Comparison of ENCODE assay signal across 24 cellular contexts in genomic region chr2:10235909-10236550, GRCh38.
A peak's percentile ranks its signal among the peaks of the same experiment; 100 is the strongest.
DNase-seq lines count a peak whose midpoint lies in the region; ATAC-seq and TF ChIP-seq lines count a peak whose summit lies in the region.
"Had no signal": no experiment of that assay in that cellular context is flagged by ENCODE, and none has a peak within 500 bp of the region (broad histone marks: within the 10 kb centered on the region; RNA-seq: fewer than 3 reads in every experiment).

No MANE protein-coding gene starts in this region.

- intact Hi-C loops in IMR-90 (cut with micrococcal nuclease): no loop called here
- intact Hi-C loops in sigmoid colon (cut with DNase I): no loop called here

- WGBS in IMR-90 (ENCODE audit: extremely low coverage in 2 of 2, insufficient read length in 1 of 2), 2 experiments: 96% methylated on average over 4 of the region's 11 CpGs; no CpG with 5 or more reads in 1 of the 2 experiments
- WGBS in endodermal cell (ENCODE audit: insufficient coverage in 1 of 2, insufficient read length in 1 of 2), 2 experiments: 90 to 91% methylated on average over 6 to 11 of the region's 11 CpGs
- 67 to 82% methylated on average over 11 of the region's 11 CpGs for WGBS in sigmoid colon, 2 donors

- H3K23ac ChIP-seq in IMR-90 (ENCODE audit: low read depth, low read length): no peak overlapping the region

- H3K36me3 Mint-ChIP-seq in endodermal cell (ENCODE audit: low read depth): no peaks in the 10 kb centered on the region
- H3K36me3 Mint-ChIP-seq in natural killer cell treated with Interleukin-12 subunit alpha and Interleukin-12 subunit beta and Interleukin-15 and Interleukin-18, amount 100 ng/mL, for 72 hours: peaks cover 10% of the 10 kb centered on the region

- no peak for TF ChIP-seq RAD21 in IMR-90 (IDR thresholded peaks at IDR 0.05; ENCODE audit: low read length)

- no peak overlapping the region for H3K14ac ChIP-seq in IMR-90 (replicated peaks; ENCODE audit: low read depth, low read length)

- no peak overlapping the region for H4K91ac ChIP-seq in IMR-90 (ENCODE audit: insufficient read depth, low read depth, low read length)

- H3K9ac ChIP-seq in IMR-90 (ENCODE audit: low read depth, low read length) (no peak overlapping the region), endodermal cell (ENCODE audit: extremely low read depth, low read length, poor library complexity, severe bottlenecking) (no peak overlapping the region)
- H3K9ac ChIP-seq: BLaER1 had no signal

- no peaks in the 10 kb centered on the region for H3K9me3 Mint-ChIP-seq in endodermal cell
- H3K9me3 Mint-ChIP-seq in natural killer cell treated with Interleukin-12 subunit alpha and Interleukin-12 subunit beta and Interleukin-15 and Interleukin-18, amount 100 ng/mL, for 72 hours: peaks cover 9% of the 10 kb centered on the region
- H3K9me3 Mint-ChIP-seq: CD4-positive, alpha-beta T cell had no signal

- no peak overlapping the region for H3K4me3 ChIP-seq in IMR-90 (ENCODE audit: insufficient read depth, low read depth, low read length)
- no peak overlapping the region for H3K4me3 ChIP-seq in endodermal cell (ENCODE audit: low read length)
- H3K4me3 ChIP-seq in sigmoid colon: no peak overlapping the region
- H3K4me3 ChIP-seq: BLaER1, PC-9, SJSA1 had no signal

- H4K8ac ChIP-seq in IMR-90 (ENCODE audit: low read depth in 2 of 2, low read length in 2 of 2): no peak overlapping the region

- H3K27me3 ChIP-seq in IMR-90 (ENCODE audit: control insufficient read depth, insufficient read depth, low read length) (peaks cover 32% of the 10 kb centered on the region), endodermal cell (ENCODE audit: control insufficient read depth, insufficient read depth, low read length, poor library complexity, severe bottlenecking) (no peaks in the 10 kb centered on the region), sigmoid colon (no peaks in the 10 kb centered on the region)
- H3K27me3 ChIP-seq: BLaER1, SJSA1 had no signal

- ATAC-seq in IMR-90 (ENCODE audit: low read depth) (no peak), GM21619 (IDR thresholded peaks at IDR 0.05; ENCODE audit: unreplicated experiment) (no peak), GM21447 (IDR thresholded peaks at IDR 0.05; ENCODE audit: unreplicated experiment) (no peak)
- ATAC-seq in natural killer cell treated with Interleukin-12 subunit alpha and Interleukin-12 subunit beta and Interleukin-15 and Interleukin-18, amount 100 ng/mL, for 72 hours: no peak

- no peak for TF ChIP-seq EP300 in sigmoid colon (IDR thresholded peaks at IDR 0.05)

- CTCF ChIA-PET in IMR-90 (lab: Yijun Ruan, JAX): no interaction called here

- H3K27ac Mint-ChIP-seq in endodermal cell: no peak overlapping the region
- H3K27ac Mint-ChIP-seq in natural killer cell treated with Interleukin-12 subunit alpha and Interleukin-12 subunit beta and Interleukin-15 and Interleukin-18, amount 100 ng/mL, for 72 hours: no peak overlapping the region
- H3K27ac Mint-ChIP-seq: CD4-positive, alpha-beta T cell had no signal

- peak overlapping the region; percentile 31 for H2AK9ac ChIP-seq in IMR-90 (replicated peaks; ENCODE audit: low read depth, low read length, poor library complexity)

- H3K4me1 ChIP-seq in IMR-90 (ENCODE audit: control insufficient read depth, insufficient read depth, low read length): no peaks in the 10 kb centered on the region
- H3K4me1 ChIP-seq in endodermal cell (ENCODE audit: control insufficient read depth, insufficient read depth, low read length): no peaks in the 10 kb centered on the region
- no peaks in the 10 kb centered on the region for H3K4me1 ChIP-seq in sigmoid colon
- H3K4me1 ChIP-seq: SJSA1 had no signal

- no peak overlapping the region for H2AK5ac ChIP-seq in IMR-90 (ENCODE audit: low read depth, low read length)

- in situ Hi-C loops in IMR-90 (cut with MboI; ENCODE audit: low sequenced_read_pairs): no loop called here

- H3K4me2 ChIP-seq in IMR-90 (ENCODE audit: low read depth, low read length): no peak overlapping the region
- H3K4me2 ChIP-seq: BLaER1, PC-9 had no signal

- no peak overlapping the region for H2BK20ac ChIP-seq in IMR-90 (ENCODE audit: low read depth, low read length)

- H2BK15ac ChIP-seq in IMR-90 (ENCODE audit: low read depth, low read length): no peak overlapping the region

- BruUV-seq in IMR-90 (replicated peaks; lab: Mats Ljungman, UMichigan): no TSS peak

- no peak overlapping the region for H3K4ac ChIP-seq in IMR-90 (ENCODE audit: low read depth, low read length)

- no peak overlapping the region for H4K5ac ChIP-seq in IMR-90 (ENCODE audit: low read depth, low read length)

- H4K20me1 ChIP-seq in IMR-90 (ENCODE audit: insufficient read depth, low read length): no peaks in the 10 kb centered on the region
- H4K20me1 ChIP-seq: BLaER1 had no signal

- no peaks in the 10 kb centered on the region for H3K79me1 ChIP-seq in IMR-90 (ENCODE audit: low read depth in 1 of 2, low read length in 2 of 2)

- peaks cover 9% of the 10 kb centered on the region; the same call in 1 of the 2 replicates for H3K9me1 ChIP-seq in IMR-90 (ENCODE audit: insufficient read depth, low read length)

- H3K36me3 ChIP-seq in IMR-90 (ENCODE audit: control insufficient read depth, insufficient read depth, low read length): no peaks in the 10 kb centered on the region
- H3K36me3 ChIP-seq in endodermal cell (ENCODE audit: control insufficient read depth, insufficient read depth, low read length): no peaks in the 10 kb centered on the region
- H3K36me3 ChIP-seq in sigmoid colon: no peaks in the 10 kb centered on the region
- H3K36me3 ChIP-seq: BLaER1, SJSA1 had no signal

- dilution Hi-C loops in IMR-90 (cut with HindIII; ENCODE audit: low sequenced_read_pairs, unreplicated experiment): no loop called here

- no peak for DNase-seq in IMR-90
- peak; percentile 25 for DNase-seq in endodermal cell
- peak; percentile 15 for DNase-seq in natural killer cell treated with Interleukin-12 subunit alpha and Interleukin-12 subunit beta and Interleukin-15 and Interleukin-18, amount 100 ng/mL, for 72 hours (ENCODE audit: low spot score)
- DNase-seq in sigmoid colon: peak; percentile 40
- DNase-seq in middle frontal gyrus (ENCODE audit: extremely low spot score, low spot score): no peak
- DNase-seq in GM10266 (ENCODE audit: extremely low spot score): no peak
- DNase-seq: CD4-positive, alpha-beta T cell; COR-L47; DMS53; Karpas-422; NCI-H1092 treated with DMSO at 0.1 percent for 48 hours; NCI-H1436; NCI-H1930; NCI-H2107; NCI-H446 treated with DMSO at 0.1 percent for 48 hours; NCI-H526; NCI-H82; NK-92 treated with Interleukin-12 subunit alpha and Interleukin-12 subunit beta, amount 100 ng/mL, for 24 hours; PC-9 had no signal

- no peaks in the 10 kb centered on the region for H3K9me3 ChIP-seq in IMR-90 (ENCODE audit: control insufficient read depth, insufficient read depth, low read length)
- no peaks in the 10 kb centered on the region for H3K9me3 ChIP-seq in endodermal cell (ENCODE audit: control insufficient read depth, low read length)
- no peaks in the 10 kb centered on the region for H3K9me3 ChIP-seq in sigmoid colon
- H3K9me3 ChIP-seq: BLaER1, SJSA1 had no signal

- no peak overlapping the region for H3K27ac ChIP-seq in IMR-90 (ENCODE audit: insufficient read depth, low read length)
- no peak overlapping the region for H3K27ac ChIP-seq in endodermal cell (ENCODE audit: low read depth, low read length)
- H3K27ac ChIP-seq in sigmoid colon: no peak overlapping the region
- H3K27ac ChIP-seq: BLaER1, HL-60, PC-9, SJSA1 had no signal

- no peak for TF ChIP-seq POLR2A in IMR-90 (IDR thresholded peaks at IDR 0.05; ENCODE audit: low read depth, low read length)
- TF ChIP-seq POLR2A in sigmoid colon (IDR thresholded peaks at IDR 0.05): no peak

- no peak overlapping the region for H3K4me3 Mint-ChIP-seq in endodermal cell
- H3K4me3 Mint-ChIP-seq in natural killer cell treated with Interleukin-12 subunit alpha and Interleukin-12 subunit beta and Interleukin-15 and Interleukin-18, amount 100 ng/mL, for 72 hours: no peak overlapping the region
- H3K4me3 Mint-ChIP-seq: CD4-positive, alpha-beta T cell had no signal

- H3K18ac ChIP-seq in IMR-90 (ENCODE audit: low read depth, low read length): no peak overlapping the region

- no peak overlapping the region for H2AFZ ChIP-seq in IMR-90 (replicated peaks; ENCODE audit: low read length, poor library complexity)
- H2AFZ ChIP-seq: PC-9 had no signal

- H3K4me1 Mint-ChIP-seq in endodermal cell: no peaks in the 10 kb centered on the region
- H3K4me1 Mint-ChIP-seq in natural killer cell treated with Interleukin-12 subunit alpha and Interleukin-12 subunit beta and Interleukin-15 and Interleukin-18, amount 100 ng/mL, for 72 hours (ENCODE audit: low read depth in 2 of 2): peaks cover 21 to 22% of the 10 kb centered on the region in 2 donors

- H2BK5ac ChIP-seq in IMR-90 (ENCODE audit: low read depth, low read length, poor library complexity, severe bottlenecking): no peak overlapping the region

- H3K56ac ChIP-seq in IMR-90 (ENCODE audit: extremely low read depth, insufficient read depth, low read length): no peak overlapping the region

- TF ChIP-seq CTCF in IMR-90 (conservative IDR thresholded peaks at IDR 0.05; ENCODE audit: low read depth, low read length) (no peak), endodermal cell (conservative IDR thresholded peaks at IDR 0.05) (no peak), sigmoid colon (IDR thresholded peaks at IDR 0.05) (no peak), GM10266 (IDR thresholded peaks at IDR 0.05; ENCODE audit: control insufficient read depth, insufficient read depth, low read depth, missing control alignments) (no peak)

- POLR2A ChIA-PET in IMR-90 (lab: Charles Lee; ENCODE audit: unreplicated experiment): no interaction called here

- H2BK120ac ChIP-seq in IMR-90 (ENCODE audit: low read depth, low read length): no peak overlapping the region

- H3K27me3 Mint-ChIP-seq in endodermal cell (ENCODE audit: insufficient read depth): peaks cover 3% of the 10 kb centered on the region
- peaks cover 12 to 15% of the 10 kb centered on the region in 2 donors for H3K27me3 Mint-ChIP-seq in natural killer cell treated with Interleukin-12 subunit alpha and Interleukin-12 subunit beta and Interleukin-15 and Interleukin-18, amount 100 ng/mL, for 72 hours
- H3K27me3 Mint-ChIP-seq: CD4-positive, alpha-beta T cell had no signal

TF ChIP-seq in IMR-90, 13 proteins besides CTCF, POLR2A, EP300 and RAD21 (continues in another document):
- TF ChIP-seq MXI1 (IDR thresholded peaks at IDR 0.05; ENCODE audit: borderline replicate concordance, low read depth, low read length) (no peak), FOS (IDR thresholded peaks at IDR 0.05; ENCODE audit: low read depth, low read length) (no peak), USF2 (IDR thresholded peaks at IDR 0.05; ENCODE audit: low read depth, low read length) (no peak), RCOR1 (IDR thresholded peaks at IDR 0.05; ENCODE audit: insufficient replicate concordance, low read length) (no peak)

Comparison
In these comparisons a context has a peak if more than half of its experiments do, and no peak if none do; other contexts are left out.
1. DNase-seq: peak in endodermal cell (single experiment), natural killer cell treated with Interleukin-12 subunit alpha and Interleukin-12 subunit beta and Interleukin-15 and Interleukin-18, amount 100 ng/mL, for 72 hours (single experiment) and sigmoid colon (single experiment); none in IMR-90 (single experiment), middle frontal gyrus (single experiment) and GM10266 (single experiment).